ENCODE assay signal across 1 cellular context in the genomic region with DNA sequence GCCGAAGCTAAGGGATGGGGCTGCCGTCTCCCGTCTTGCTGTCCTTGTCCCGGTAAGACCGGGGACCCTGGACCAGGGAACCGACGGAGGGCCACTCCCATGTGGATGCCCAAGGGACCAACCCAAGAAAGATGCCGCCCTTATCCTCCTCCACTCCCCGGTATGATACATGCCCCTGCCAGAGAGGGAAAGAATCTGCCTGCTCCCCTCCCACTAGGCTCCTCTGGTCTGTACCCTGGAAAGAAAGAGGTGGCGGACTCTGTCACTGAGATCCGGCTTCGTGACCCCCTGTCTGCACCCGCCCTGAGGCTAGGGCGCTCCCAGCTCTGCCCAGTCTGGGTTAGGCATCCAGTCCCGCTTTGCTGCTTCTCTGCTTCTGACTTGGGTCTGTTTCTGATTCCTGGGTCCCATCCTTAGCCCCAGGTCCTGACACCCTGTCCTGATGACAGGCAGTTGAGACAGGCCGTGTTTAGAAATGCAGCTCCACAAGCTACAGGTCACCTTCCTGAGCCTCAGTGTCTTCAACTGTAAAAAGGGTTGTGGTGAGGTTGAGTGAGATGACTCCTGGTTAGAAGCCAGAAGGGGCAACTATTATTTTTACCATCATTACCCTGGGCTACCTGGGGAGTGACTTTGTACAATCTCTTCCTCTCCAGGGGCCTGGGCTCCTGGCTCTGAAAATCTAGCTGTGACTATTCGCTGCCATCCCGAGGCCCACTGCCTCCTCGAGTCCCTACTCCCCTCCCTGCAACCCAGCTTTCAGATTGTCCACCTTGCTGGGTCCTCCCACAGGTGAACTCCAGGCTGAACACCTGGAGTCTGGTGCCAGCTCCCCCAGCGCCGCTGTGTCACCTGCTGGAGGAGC.
TF ChIP-seq lines count a peak whose summit lies in the region.

No MANE protein-coding gene starts in this region.

TF ChIP-seq in GM23338, 12 proteins besides CTCF, POLR2A, EP300 and RAD21 (continued from another document):
- no peak for TF ChIP-seq ETS1 (IDR thresholded peaks at IDR 0.05)
- no peak for TF ChIP-seq ZNF114 (CRISPR knock-in tag; IDR thresholded peaks at IDR 0.05)
- no peak for TF ChIP-seq ZNF331 (CRISPR knock-in tag; IDR thresholded peaks at IDR 0.05; ENCODE audit: low read depth)
- no peak for TF ChIP-seq POLR2AphosphoS5 (IDR thresholded peaks at IDR 0.05; ENCODE audit: low read depth)
- no peak for TF ChIP-seq NANOG (IDR thresholded peaks at IDR 0.05; ENCODE audit: borderline replicate concordance)
- no peak for TF ChIP-seq CREB1 (CRISPR knock-in tag; IDR thresholded peaks at IDR 0.05; ENCODE audit: low read depth)
- no peak for TF ChIP-seq STAT1 (IDR thresholded peaks at IDR 0.05; ENCODE audit: unreplicated experiment)
- TF ChIP-seq, protein P1, sequence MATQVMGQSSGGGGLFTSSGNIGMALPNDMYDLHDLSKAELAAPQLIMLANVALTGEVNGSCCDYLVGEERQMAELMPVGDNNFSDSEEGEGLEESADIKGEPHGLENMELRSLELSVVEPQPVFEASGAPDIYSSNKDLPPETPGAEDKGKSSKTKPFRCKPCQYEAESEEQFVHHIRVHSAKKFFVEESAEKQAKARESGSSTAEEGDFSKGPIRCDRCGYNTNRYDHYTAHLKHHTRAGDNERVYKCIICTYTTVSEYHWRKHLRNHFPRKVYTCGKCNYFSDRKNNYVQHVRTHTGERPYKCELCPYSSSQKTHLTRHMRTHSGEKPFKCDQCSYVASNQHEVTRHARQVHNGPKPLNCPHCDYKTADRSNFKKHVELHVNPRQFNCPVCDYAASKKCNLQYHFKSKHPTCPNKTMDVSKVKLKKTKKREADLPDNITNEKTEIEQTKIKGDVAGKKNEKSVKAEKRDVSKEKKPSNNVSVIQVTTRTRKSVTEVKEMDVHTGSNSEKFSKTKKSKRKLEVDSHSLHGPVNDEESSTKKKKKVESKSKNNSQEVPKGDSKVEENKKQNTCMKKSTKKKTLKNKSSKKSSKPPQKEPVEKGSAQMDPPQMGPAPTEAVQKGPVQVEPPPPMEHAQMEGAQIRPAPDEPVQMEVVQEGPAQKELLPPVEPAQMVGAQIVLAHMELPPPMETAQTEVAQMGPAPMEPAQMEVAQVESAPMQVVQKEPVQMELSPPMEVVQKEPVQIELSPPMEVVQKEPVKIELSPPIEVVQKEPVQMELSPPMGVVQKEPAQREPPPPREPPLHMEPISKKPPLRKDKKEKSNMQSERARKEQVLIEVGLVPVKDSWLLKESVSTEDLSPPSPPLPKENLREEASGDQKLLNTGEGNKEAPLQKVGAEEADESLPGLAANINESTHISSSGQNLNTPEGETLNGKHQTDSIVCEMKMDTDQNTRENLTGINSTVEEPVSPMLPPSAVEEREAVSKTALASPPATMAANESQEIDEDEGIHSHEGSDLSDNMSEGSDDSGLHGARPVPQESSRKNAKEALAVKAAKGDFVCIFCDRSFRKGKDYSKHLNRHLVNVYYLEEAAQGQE (IDR thresholded peaks at IDR 0.05; ENCODE audit: unreplicated experiment) = no peak
- no peak for TF ChIP-seq EZH2phosphoT487 (IDR thresholded peaks at IDR 0.05; ENCODE audit: unreplicated experiment)
